ENCODE assay signal across 26 cellular contexts in the genomic region with DNA sequence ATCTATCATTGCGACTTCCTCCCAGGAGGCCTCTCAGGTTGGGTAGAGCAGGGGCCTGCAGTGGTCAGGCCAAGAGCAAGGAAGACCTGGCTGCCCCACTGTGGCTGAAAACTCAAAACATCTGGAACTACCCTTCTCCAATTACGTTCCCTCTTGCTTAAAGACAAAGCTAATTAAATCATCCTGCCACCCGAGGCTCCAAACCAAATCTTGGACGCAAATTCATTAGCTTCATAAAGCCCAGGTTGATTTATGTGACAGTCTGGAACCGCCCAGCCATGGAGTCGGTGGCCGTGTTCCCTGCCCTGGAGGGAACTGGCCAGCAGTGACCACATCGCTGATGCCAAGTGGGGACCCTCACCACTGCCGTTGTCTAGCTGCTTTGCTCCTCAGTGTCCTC. TPM values are rescaled to one million over a fixed set of nuclear protein-coding genes. Genes with fewer than 3 reads are reported as not detected.
DNase-seq lines count a peak whose midpoint lies in the region; FAIRE-seq and TF ChIP-seq lines count a peak whose summit lies in the region.
"Had no signal": no experiment of that assay in that cellular context is flagged by ENCODE, and none has a peak within 500 bp of the region (broad histone marks: within the 10 kb centered on the region; RNA-seq: fewer than 3 reads in every experiment).

No MANE protein-coding gene starts in this region.

- H3K36me3 Mint-ChIP-seq in astrocyte (ENCODE audit: low read depth, unreplicated experiment), result peaks cover 8% of the 10 kb centered on the region
- H3K36me3 Mint-ChIP-seq: IgD-negative memory B cell had no signal

- peaks cover 9% of the 10 kb centered on the region for H4K20me1 ChIP-seq in astrocyte (ENCODE audit: insufficient read depth, low read length)

- FAIRE-seq in astrocyte (lab: Jason Lieb, UNC), result no peak
- FAIRE-seq: G401.6, GM12878 had no signal

- H3K4me2 ChIP-seq in astrocyte (ENCODE audit: low read length), result no peak overlapping the region

- no peaks in the 10 kb centered on the region for H3K36me3 ChIP-seq in astrocyte (ENCODE audit: insufficient read depth, low read length)
- H3K36me3 ChIP-seq: HAP-1 had no signal

- H3K9me3 Mint-ChIP-seq in astrocyte (ENCODE audit: unreplicated experiment), result no peaks in the 10 kb centered on the region
- H3K9me3 Mint-ChIP-seq: CD4-positive, alpha-beta T cell; HFFc6; IgD-negative memory B cell had no signal

- H3K27me3 ChIP-seq in astrocyte (ENCODE audit: insufficient read depth, low read length), result no peaks in the 10 kb centered on the region
- H3K27me3 ChIP-seq: SJSA1 had no signal

- peaks cover 3% of the 10 kb centered on the region for H3K27me3 Mint-ChIP-seq in astrocyte (ENCODE audit: low read depth, unreplicated experiment)
- H3K27me3 Mint-ChIP-seq: IgD-negative memory B cell had no signal

- DNase-seq in ELF-1 (ENCODE audit: low read depth, low spot score) (peak; percentile 27), astrocyte (ENCODE audit: low read depth) (no peak), fibroblast of mammary gland (ENCODE audit: low read depth) (peak; percentile 4), HT-29 (ENCODE audit: low spot score) (no peak), GM19240 (ENCODE audit: insufficient read length, low spot score) (no peak), GF-D8 (lab: John Stamatoyannopoulos, UW) (no peak)
- DNase-seq in stimulated activated CD4-positive, alpha-beta T cell treated with anti-CD3 and anti-CD28 coated beads, Interleukin-4, amount 100 ng/mL, for 1 hour, result no peak
- DNase-seq: CD4-positive, alpha-beta T cell; COR-L47; DMS53; GOT3; HFFc6; NCI-H1048; NCI-H1694; NCI-H2029 treated with DMSO at 0.1 percent for 48 hours; NCI-H226; NCI-H510A; NCI-H748 treated with DMSO at 0.1 percent for 48 hours had no signal

- no peaks in the 10 kb centered on the region for H3K9me3 ChIP-seq in astrocyte (ENCODE audit: insufficient read depth, low read depth, low read length)
- H3K9me3 ChIP-seq: HAP-1, SJSA1 had no signal

- peaks cover 19% of the 10 kb centered on the region for H3K4me1 ChIP-seq in astrocyte (ENCODE audit: insufficient read depth, low read length)
- H3K4me1 ChIP-seq: HAP-1 had no signal

- H3K79me2 ChIP-seq in astrocyte (ENCODE audit: insufficient read depth, low read length), result no peaks in the 10 kb centered on the region

- no peak overlapping the region for H3K4me3 ChIP-seq in astrocyte (ENCODE audit: insufficient read depth, low read depth, low read length)
- no peak overlapping the region for H3K4me3 ChIP-seq in fibroblast of mammary gland (ENCODE audit: control insufficient read depth, low read depth, low read length)
- H3K4me3 ChIP-seq: GM12878, HAP-1, SJSA1 had no signal

- H3K4me1 Mint-ChIP-seq in astrocyte (ENCODE audit: low read depth, unreplicated experiment), result peaks cover 19% of the 10 kb centered on the region

- H3K4me3 Mint-ChIP-seq in astrocyte (ENCODE audit: unreplicated experiment), result no peak overlapping the region
- H3K4me3 Mint-ChIP-seq: CD4-positive, alpha-beta T cell; HFFc6; IgD-negative memory B cell had no signal

- H3K9ac ChIP-seq in astrocyte (ENCODE audit: low read length), result no peak overlapping the region

- peak overlapping the region; percentile 34 for H3K27ac Mint-ChIP-seq in astrocyte (ENCODE audit: unreplicated experiment)
- H3K27ac Mint-ChIP-seq: CD4-positive, alpha-beta T cell; HFFc6 had no signal

- TF ChIP-seq CTCF in astrocyte (IDR thresholded peaks at IDR 0.05; ENCODE audit: insufficient read depth, low read depth, low read length) (no peak), fibroblast of mammary gland (conservative IDR thresholded peaks at IDR 0.05; ENCODE audit: control insufficient read depth, insufficient read depth, low read depth, low read length) (no peak)

- H3K27ac ChIP-seq in astrocyte (ENCODE audit: low read depth, low read length), result no peak overlapping the region
- H3K27ac ChIP-seq: SJSA1 had no signal

- no peak overlapping the region for H2AFZ ChIP-seq in astrocyte (ENCODE audit: low read depth, low read length)

RNA-seq across cellular contexts. Expression of gene GRIN2C, which starts 21.4 kb away (rescaled TPM):
- 0.50 and 1.0 TPM in 2 replicates for total RNA-seq in astrocyte
- 0.03 TPM in 1 of 2 replicates, not detected in the other for total RNA-seq in HT-29 (2014; rRNA removed; shearing (Covaris generic))
- total RNA-seq: CD4-positive, alpha-beta T cell; Daoy; RPMI7951; SJSA1 had no signal

RNA-seq across cellular contexts. Expression of gene FDXR, which starts 34.5 kb away (rescaled TPM):
- total RNA-seq in astrocyte, result 30.8 and 34.2 TPM in 2 replicates
- total RNA-seq in HT-29 (2014; rRNA removed; shearing (Covaris generic)), result 32.2 and 38.4 TPM in 2 replicates

RNA-seq across cellular contexts. Expression of gene FADS6, which starts 55.2 kb away (rescaled TPM):
- not detected in 2 replicates for total RNA-seq in astrocyte
- total RNA-seq in HT-29 (2014; rRNA removed; shearing (Covaris generic)), result not detected in 2 replicates
- total RNA-seq: CD4-positive, alpha-beta T cell; Daoy; GM12878; HFFc6; RPMI7951; SJSA1; T-helper 1 cell treated with Interleukin-12 subunit alpha and Interleukin-12 subunit beta and Interleukin-4 antibody, amounts not matched to agents 30 ng/mL and 1 ng/mL, for 36 hours had no signal

Comparison
In these comparisons a context has a peak if more than half of its experiments do, and no peak if none do; other contexts are left out.
1. DNase-seq: peak in ELF-1 (single experiment) and fibroblast of mammary gland (single experiment); none in astrocyte (single experiment), HT-29 (single experiment), stimulated activated CD4-positive, alpha-beta T cell treated with anti-CD3 and anti-CD28 coated beads, Interleukin-4, amount 100 ng/mL, for 1 hour (single experiment), GM19240 (single experiment) and GF-D8 (single experiment).